In the genomic region with DNA sequence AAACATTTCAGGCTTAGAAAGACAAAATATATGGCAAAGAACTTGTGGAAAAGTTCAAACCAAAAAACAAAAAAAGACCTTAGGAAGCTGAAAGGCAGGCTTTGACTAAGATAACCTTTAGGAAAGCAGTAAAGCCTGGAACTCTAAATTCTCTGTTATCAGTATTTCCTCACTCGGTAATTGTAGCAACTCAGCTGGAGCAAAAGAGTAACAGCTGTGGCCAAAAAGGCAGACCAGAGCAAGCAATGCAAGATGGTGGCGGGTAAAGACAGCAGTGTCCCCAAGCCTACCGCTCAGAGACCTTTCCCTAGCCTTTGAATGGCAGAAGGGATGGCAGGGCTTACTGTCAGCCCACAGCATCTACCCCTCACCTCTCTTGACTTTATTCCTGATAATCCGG, we compare ENCODE assay signal across 26 cellular contexts.
"Had no signal": no experiment of that assay in that cellular context is flagged by ENCODE, and none has a peak within 500 bp of the region (broad histone marks: within the 10 kb centered on the region; RNA-seq: fewer than 3 reads in every experiment).

No MANE protein-coding gene starts in this region.

- ATAC-seq: esophagus mucosa, gastrocnemius medialis, left colon, left lobe of liver, lower lobe of right lung had no signal

- H3K27me3 ChIP-seq: colonic mucosa, esophagus squamous epithelium, gastrocnemius medialis, hepatocyte had no signal

- H3K27ac Mint-ChIP-seq: immature natural killer cell had no signal

- DNase-seq: colonic mucosa; dermis blood vessel endothelial cell; dorsolateral prefrontal cortex; effector CD4-positive, alpha-beta T cell; effector memory CD4-positive, alpha-beta T cell; erythroblast; esophagus squamous epithelium; foreskin fibroblast; foreskin melanocyte; gastrocnemius medialis; glutamatergic neuron; head of caudate nucleus; hypothalamus; immature natural killer cell; islet precursor cell; kidney; kidney glomerular epithelial cell; left colon; left ventricle myocardium inferior; lower lobe of right lung; mesenchymal stem cell; midbrain had no signal

- H3K4me2 ChIP-seq: hepatocyte had no signal

- H3K4me3 ChIP-seq: colonic mucosa, dorsolateral prefrontal cortex, esophagus squamous epithelium, gastrocnemius medialis, hepatocyte, left ventricle myocardium inferior, lower lobe of right lung had no signal

- H3K27ac ChIP-seq: colonic mucosa, dorsolateral prefrontal cortex, epithelial cell of prostate, esophagus squamous epithelium, gastrocnemius medialis, hepatocyte, left ventricle myocardium inferior, lower lobe of right lung had no signal

- H3K4me1 Mint-ChIP-seq: immature natural killer cell had no signal

- H2AFZ ChIP-seq: hepatocyte had no signal

- H3K4me1 ChIP-seq: colonic mucosa, gastrocnemius medialis, left ventricle myocardium inferior, lower lobe of right lung had no signal

- H3K36me3 ChIP-seq: colonic mucosa, esophagus squamous epithelium, gastrocnemius medialis, left ventricle myocardium inferior, lower lobe of right lung had no signal

- H3K79me2 ChIP-seq: hepatocyte had no signal

- H3K36me3 Mint-ChIP-seq: immature natural killer cell had no signal

- H3K9me3 ChIP-seq: colonic mucosa, esophagus squamous epithelium, gastrocnemius medialis, lower lobe of right lung had no signal

- H3K4me3 Mint-ChIP-seq: immature natural killer cell had no signal
